21 cellular contexts compared by ENCODE assay signal in genomic region chr20:48898896-48899513, GRCh38. TPM values are rescaled to one million over a fixed set of nuclear protein-coding genes. Genes with fewer than 3 reads are reported as not detected.
A peak's percentile ranks its signal among the peaks of the same experiment; 100 is the strongest.
DNase-seq lines count a peak whose midpoint lies in the region; ATAC-seq and TF ChIP-seq lines count a peak whose summit lies in the region.
"Had no signal": no experiment of that assay in that cellular context is flagged by ENCODE, and none has a peak within 500 bp of the region (broad histone marks: within the 10 kb centered on the region; RNA-seq: fewer than 3 reads in every experiment).

No MANE protein-coding gene starts in this region.

- no peaks in the 10 kb centered on the region for H3K36me3 Mint-ChIP-seq in neural crest cell (ENCODE audit: low read depth)
- H3K36me3 Mint-ChIP-seq in activated naive CD8-positive, alpha-beta T cell treated with anti-CD3 and anti-CD28 coated beads, Interleukin-2, amount 50 U/mL, for 24 hours (ENCODE audit: low read depth) = no peaks in the 10 kb centered on the region

- H3K36me3 ChIP-seq in BLaER1 (no peaks in the 10 kb centered on the region), RWPE2 (ENCODE audit: low read depth) (no peaks in the 10 kb centered on the region)

- no peak for TF ChIP-seq CTCF in RWPE2 (IDR thresholded peaks at IDR 0.05; ENCODE audit: poor library complexity, severe bottlenecking)
- no peak for TF ChIP-seq CTCF in neural crest cell (conservative IDR thresholded peaks at IDR 0.05)

- H3K4me3 Mint-ChIP-seq in neural crest cell = no peak overlapping the region
- H3K4me3 Mint-ChIP-seq in activated naive CD8-positive, alpha-beta T cell treated with anti-CD3 and anti-CD28 coated beads, Interleukin-2, amount 50 U/mL, for 24 hours = no peak overlapping the region

- H3K4me1 ChIP-seq in BLaER1 (peaks cover 52% of the 10 kb centered on the region), RWPE2 (ENCODE audit: insufficient read depth, poor library complexity, severe bottlenecking) (peaks cover 12% of the 10 kb centered on the region)

- no peaks in the 10 kb centered on the region for H4K20me1 ChIP-seq in BLaER1

- H3K4me2 ChIP-seq in BLaER1 = peak overlapping the region; percentile 83
- H3K4me2 ChIP-seq: A549 had no signal

- H3K4me3 ChIP-seq in BLaER1 = no peak overlapping the region
- H3K4me3 ChIP-seq in RWPE2 (ENCODE audit: severe bottlenecking) = no peak overlapping the region
- H3K4me3 ChIP-seq: A549 had no signal

- H3K27me3 ChIP-seq in BLaER1 (no peaks in the 10 kb centered on the region), RWPE2 (ENCODE audit: insufficient read depth, poor library complexity, severe bottlenecking) (no peaks in the 10 kb centered on the region)

- H3K9me3 ChIP-seq in BLaER1 = no peaks in the 10 kb centered on the region
- H3K9me3 ChIP-seq in RWPE2 (ENCODE audit: severe bottlenecking) = no peaks in the 10 kb centered on the region
- H3K9me3 ChIP-seq: A549 had no signal

- no peaks in the 10 kb centered on the region for H3K9me3 Mint-ChIP-seq in neural crest cell
- no peaks in the 10 kb centered on the region for H3K9me3 Mint-ChIP-seq in activated naive CD8-positive, alpha-beta T cell treated with anti-CD3 and anti-CD28 coated beads, Interleukin-2, amount 50 U/mL, for 24 hours

- peaks cover 5% of the 10 kb centered on the region for H3K4me1 Mint-ChIP-seq in neural crest cell
- H3K4me1 Mint-ChIP-seq in activated naive CD8-positive, alpha-beta T cell treated with anti-CD3 and anti-CD28 coated beads, Interleukin-2, amount 50 U/mL, for 24 hours = peaks cover 8% of the 10 kb centered on the region

- H3K27ac Mint-ChIP-seq in neural crest cell (ENCODE audit: unreplicated experiment) = peak overlapping the region; percentile 46
- H3K27ac Mint-ChIP-seq in activated naive CD8-positive, alpha-beta T cell treated with anti-CD3 and anti-CD28 coated beads, Interleukin-2, amount 50 U/mL, for 24 hours = no peak overlapping the region

- DNase-seq in RWPE2 (ENCODE audit: low spot score) (peak; percentile 61), globus pallidus (ENCODE audit: low spot score) (peak; percentile 26), neural crest cell (ENCODE audit: low read depth, low spot score) (no peak), NCI-H2029 (lab: John Stamatoyannopoulos, UW) (no peak), NCI-H345 (lab: John Stamatoyannopoulos, UW) (no peak), COR-L47 (lab: John Stamatoyannopoulos, UW) (no peak)
- no peak for DNase-seq in activated naive CD8-positive, alpha-beta T cell treated with anti-CD3 and anti-CD28 coated beads, Interleukin-2, amount 50 U/mL, for 24 hours
- DNase-seq: C1 segment of cervical spinal cord, DMS 273 treated with DMSO at 0.1 percent for 48 hours, DND-41, HCEC 1CT, MM.1S, NCI-H1092, NCI-H2081 treated with DMSO at 0.1 percent for 48 hours, NCI-H510A treated with DMSO at 0.1 percent for 48 hours, NCI-H82, RPMI8226, SIG-M5 had no signal

- no peak for ATAC-seq in RWPE2 (ENCODE audit: low read depth)
- no peak for ATAC-seq in activated naive CD8-positive, alpha-beta T cell treated with anti-CD3 and anti-CD28 coated beads, Interleukin-2, amount 50 U/mL, for 24 hours
- ATAC-seq: A549 had no signal

- no peak overlapping the region for H3K27ac ChIP-seq in BLaER1
- H3K27ac ChIP-seq in RWPE2 (ENCODE audit: poor library complexity, severe bottlenecking) = no peak overlapping the region
- H3K27ac ChIP-seq: HL-60 had no signal

- H3K27me3 Mint-ChIP-seq in neural crest cell (ENCODE audit: low read depth) = no peaks in the 10 kb centered on the region
- no peaks in the 10 kb centered on the region for H3K27me3 Mint-ChIP-seq in activated naive CD8-positive, alpha-beta T cell treated with anti-CD3 and anti-CD28 coated beads, Interleukin-2, amount 50 U/mL, for 24 hours

- no peak overlapping the region for H3K9ac ChIP-seq in BLaER1

RNA-seq across cellular contexts. Expression of gene ARFGEF2, which starts 22.5 kb away (rescaled TPM):
- 16.9 and 18.0 TPM in 2 replicates for total RNA-seq in neural crest cell

Comparison
In these comparisons a context has a peak if more than half of its experiments do, and no peak if none do; other contexts are left out.
1. DNase-seq: peak in RWPE2 (single experiment) and globus pallidus (single experiment); none in neural crest cell (single experiment), NCI-H2029 (single experiment), NCI-H345 (single experiment), activated naive CD8-positive, alpha-beta T cell treated with anti-CD3 and anti-CD28 coated beads, Interleukin-2, amount 50 U/mL, for 24 hours (single experiment) and COR-L47 (single experiment).